In the genomic region with DNA sequence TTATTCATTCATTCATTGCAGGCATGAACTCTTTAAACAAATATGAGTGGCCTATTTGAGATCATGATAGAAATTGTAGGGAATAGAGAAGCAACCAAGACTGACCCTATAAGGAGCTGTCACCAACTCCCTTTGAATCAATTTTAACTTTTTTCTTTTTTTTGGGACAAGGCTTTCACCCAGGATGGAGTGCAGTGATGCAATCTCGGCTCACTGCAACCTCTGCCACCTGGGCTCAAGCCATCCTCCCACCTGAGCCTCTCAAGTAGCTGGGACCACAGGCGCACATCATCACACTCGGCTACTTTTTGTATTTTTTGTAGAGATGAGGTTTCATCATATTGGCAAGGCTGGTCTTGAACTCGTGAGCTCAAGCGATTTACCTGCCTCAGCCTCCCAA, we compare ENCODE assay signal across 13 cellular contexts. TPM values are rescaled to one million over a fixed set of nuclear protein-coding genes. Genes with fewer than 3 reads are reported as not detected.
DNase-seq lines count a peak whose midpoint lies in the region; ATAC-seq and TF ChIP-seq lines count a peak whose summit lies in the region.
"Had no signal": no experiment of that assay in that cellular context is flagged by ENCODE, and none has a peak within 500 bp of the region (broad histone marks: within the 10 kb centered on the region; RNA-seq: fewer than 3 reads in every experiment).

No MANE protein-coding gene starts in this region.

- no peak for ATAC-seq in GM21529 (IDR thresholded peaks at IDR 0.05; ENCODE audit: unreplicated experiment)

- H3K27me3 ChIP-seq in mucosa of rectum (ENCODE audit: control insufficient read depth in 2 of 2, insufficient read depth in 2 of 2, low read length in 2 of 2): no peaks in the 10 kb centered on the region

- DNase-seq in activated naive CD4-positive, alpha-beta T cell treated with anti-CD3 and anti-CD28 coated beads, Interleukin-2, amount 10 ng/mL, durations not matched to agents 7 days and 5 days: no peak
- DNase-seq in activated naive CD4-positive, alpha-beta T cell treated with anti-CD3 and anti-CD28 coated beads, Interleukin-2, amount 50 U/mL, for 16 hours: no peak
- DNase-seq in type B pancreatic cell (ENCODE audit: extremely low spot score, unreplicated experiment) (no peak), NCI-H2107 treated with DMSO at 0.1 percent for 48 hours (lab: John Stamatoyannopoulos, UW; ENCODE audit: unreplicated experiment) (no peak), NCI-H187 treated with DMSO at 0.1 percent for 48 hours (lab: John Stamatoyannopoulos, UW) (no peak)
- DNase-seq: activated CD4-positive, CD25-positive, alpha-beta regulatory T cell treated with anti-CD3 and anti-CD28 coated beads, Interleukin-2, amount 50 U/mL, for 72 hours; cerebellar nuclear complex; head of caudate nucleus; NCI-H1048; PC-9 had no signal

- peaks cover 3% of the 10 kb centered on the region for H3K9me3 Mint-ChIP-seq in activated naive CD4-positive, alpha-beta T cell treated with anti-CD3 and anti-CD28 coated beads, Interleukin-2, amount 10 ng/mL, durations not matched to agents 7 days and 5 days
- no peaks in the 10 kb centered on the region for H3K9me3 Mint-ChIP-seq in activated naive CD8-positive, alpha-beta T cell (ENCODE audit: low read depth)
- H3K9me3 Mint-ChIP-seq in type B pancreatic cell: no peaks in the 10 kb centered on the region

- no peaks in the 10 kb centered on the region for H3K9me3 ChIP-seq in mucosa of rectum (ENCODE audit: control insufficient read depth in 2 of 2, low read length in 2 of 2)

- H3K27ac ChIP-seq in mucosa of rectum (ENCODE audit: low read depth in 2 of 2, low read length in 2 of 2): peak overlapping the region in 1 of 2 donors; percentile 61
- H3K27ac ChIP-seq: PC-9 had no signal

- peak overlapping the region; percentile 91 for H3K4me3 Mint-ChIP-seq in activated naive CD4-positive, alpha-beta T cell treated with anti-CD3 and anti-CD28 coated beads, Interleukin-2, amount 10 ng/mL, durations not matched to agents 7 days and 5 days
- H3K4me3 Mint-ChIP-seq in activated naive CD8-positive, alpha-beta T cell: peak overlapping the region; percentile 93
- peak overlapping the region; percentile 77 for H3K4me3 Mint-ChIP-seq in type B pancreatic cell

- CTCF ChIA-PET in activated naive CD4-positive, alpha-beta T cell treated with anti-CD3 and anti-CD28 coated beads, Interleukin-2, amount 10 ng/mL, durations not matched to agents 7 days and 5 days (lab: Charles Lee): interaction anchor here (0.9 to 1.7 kb wide), 4 partner anchors 8 to 27 kb away, joined by 3 to 5 read pairs (median 4); no protein-coding TSS in a partner anchor

- H3K36me3 Mint-ChIP-seq in activated naive CD4-positive, alpha-beta T cell treated with anti-CD3 and anti-CD28 coated beads, Interleukin-2, amount 10 ng/mL, durations not matched to agents 7 days and 5 days: peaks cover 38% of the 10 kb centered on the region
- H3K36me3 Mint-ChIP-seq in activated naive CD8-positive, alpha-beta T cell: no peaks in the 10 kb centered on the region
- H3K36me3 Mint-ChIP-seq in type B pancreatic cell: peaks cover 3% of the 10 kb centered on the region

- peak overlapping the region; percentile 99 for H3K27ac Mint-ChIP-seq in activated naive CD4-positive, alpha-beta T cell treated with anti-CD3 and anti-CD28 coated beads, Interleukin-2, amount 10 ng/mL, durations not matched to agents 7 days and 5 days
- peak overlapping the region; percentile 97 for H3K27ac Mint-ChIP-seq in activated naive CD8-positive, alpha-beta T cell
- no peak overlapping the region for H3K27ac Mint-ChIP-seq in type B pancreatic cell

- H3K36me3 ChIP-seq in mucosa of rectum (ENCODE audit: control insufficient read depth in 2 of 2, insufficient read depth in 2 of 2, low read length in 2 of 2): no peaks in the 10 kb centered on the region

- H3K4me3 ChIP-seq in mucosa of rectum (ENCODE audit: low read length in 2 of 2): peak overlapping the region; percentile 69 to 81
- H3K4me3 ChIP-seq: PC-9 had no signal

- peaks cover 67% of the 10 kb centered on the region for H3K4me1 Mint-ChIP-seq in activated naive CD4-positive, alpha-beta T cell treated with anti-CD3 and anti-CD28 coated beads, Interleukin-2, amount 10 ng/mL, durations not matched to agents 7 days and 5 days
- peaks cover 62% of the 10 kb centered on the region for H3K4me1 Mint-ChIP-seq in activated naive CD8-positive, alpha-beta T cell (ENCODE audit: low read depth)
- peaks cover 12% of the 10 kb centered on the region for H3K4me1 Mint-ChIP-seq in type B pancreatic cell (ENCODE audit: unreplicated experiment)

- no peak overlapping the region for H3K9ac ChIP-seq in mucosa of rectum (ENCODE audit: low read depth in 1 of 2, low read length in 2 of 2)

- no peaks in the 10 kb centered on the region for H3K27me3 Mint-ChIP-seq in activated naive CD4-positive, alpha-beta T cell treated with anti-CD3 and anti-CD28 coated beads, Interleukin-2, amount 10 ng/mL, durations not matched to agents 7 days and 5 days
- H3K27me3 Mint-ChIP-seq in activated naive CD8-positive, alpha-beta T cell: no peaks in the 10 kb centered on the region
- no peaks in the 10 kb centered on the region for H3K27me3 Mint-ChIP-seq in type B pancreatic cell

- TF ChIP-seq CTCF in type B pancreatic cell (conservative IDR thresholded peaks at IDR 0.05): no peak

- H3K4me1 ChIP-seq in mucosa of rectum (ENCODE audit: control insufficient read depth in 2 of 2, insufficient read depth in 2 of 2, low read length in 2 of 2): peaks cover 5 to 9% of the 10 kb centered on the region in 2 donors

RNA-seq across cellular contexts. Expression of gene ATP5PO, which starts 17.1 kb away (rescaled TPM):
- 257 and 264 TPM in 2 replicates for total RNA-seq in type B pancreatic cell (ENCODE audit: low replicate concordance)
